Comparison of ENCODE assay signal across 1 cellular context in the genomic region with DNA sequence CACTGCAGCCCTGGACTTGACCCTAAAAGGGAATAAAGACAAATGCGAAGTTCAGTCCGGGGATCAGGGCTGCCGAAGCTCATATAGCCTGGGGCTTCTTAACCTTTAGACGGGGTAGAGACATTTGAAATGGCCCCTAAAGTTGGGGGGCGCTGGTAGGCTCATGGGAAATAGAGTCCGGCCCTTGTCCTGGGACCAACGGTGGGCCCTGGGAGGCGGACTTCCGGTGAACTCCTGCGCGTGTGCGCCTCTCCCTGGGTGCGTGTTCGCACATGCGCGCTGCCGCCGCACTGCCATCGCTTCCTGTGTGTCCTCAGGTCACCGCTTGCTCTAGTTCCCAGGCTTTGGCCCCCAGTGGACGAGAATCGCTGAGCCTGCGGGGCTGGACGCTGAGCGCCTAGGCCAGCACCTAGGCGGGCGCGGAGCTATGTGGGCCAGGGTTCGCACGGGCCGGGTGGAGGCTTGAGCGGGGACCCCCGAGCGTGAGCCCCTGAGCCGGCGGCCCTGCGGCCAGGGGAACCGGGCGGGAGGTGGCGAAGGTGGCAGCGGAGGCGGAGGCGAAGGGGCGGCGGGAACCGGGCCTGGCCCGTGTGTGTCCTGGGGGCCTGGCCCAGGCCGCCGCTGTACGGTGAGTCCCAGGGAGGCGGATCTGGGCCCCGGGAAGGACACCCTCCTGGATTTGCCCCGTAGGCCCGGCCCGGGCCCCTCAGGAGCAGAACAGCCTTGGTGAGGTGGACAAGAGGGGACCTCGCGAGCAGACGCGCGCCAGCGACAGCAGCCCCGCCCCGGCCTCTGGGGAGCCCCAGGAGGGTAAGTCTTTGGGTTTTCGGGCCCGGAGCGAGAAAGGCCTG.
A peak's percentile ranks its signal among the peaks of the same experiment; 100 is the strongest.
TF ChIP-seq lines count a peak whose summit lies in the region.

No MANE protein-coding gene starts in this region.

TF ChIP-seq in HepG2, 621 proteins besides CTCF, POLR2A, EP300 and RAD21 (continued from another document and continues in another):
- TF ChIP-seq ZNF598 (CRISPR knock-in tag; IDR thresholded peaks at IDR 0.05; ENCODE audit: borderline replicate concordance) (no peak), KLF15 (CRISPR knock-in tag; IDR thresholded peaks at IDR 0.05; ENCODE audit: borderline replicate concordance) (0 out of 2 replicates have a peak, but pooled peaks have one; percentile 26), MEIS2 (CRISPR knock-in tag; IDR thresholded peaks at IDR 0.05) (peak; percentile 17; the same call in 1 of the 2 replicates), MED1 (CRISPR knock-in tag; IDR thresholded peaks at IDR 0.05) (peak; percentile 84), ZNF383 (CRISPR knock-in tag; IDR thresholded peaks at IDR 0.05; ENCODE audit: borderline replicate concordance) (no peak), DR1 (CRISPR knock-in tag; IDR thresholded peaks at IDR 0.05) (no peak; the same call in none of the 2 replicates), ZBTB1 (CRISPR knock-in tag; IDR thresholded peaks at IDR 0.05; ENCODE audit: borderline replicate concordance) (no peak), ZNF329 (CRISPR knock-in tag; IDR thresholded peaks at IDR 0.05; ENCODE audit: low read depth) (peak; percentile 76), ZNF629 (CRISPR knock-in tag; conservative IDR thresholded peaks at IDR 0.05) (no peak), ZMYM2 (CRISPR knock-in tag; IDR thresholded peaks at IDR 0.05) (no peak), CC2D1A (CRISPR knock-in tag; IDR thresholded peaks at IDR 0.05) (0 out of 2 replicates have a peak, but pooled peaks have one; percentile 85), ZNF672 (CRISPR knock-in tag; IDR thresholded peaks at IDR 0.05) (no peak), MTF2 (CRISPR knock-in tag; IDR thresholded peaks at IDR 0.05; ENCODE audit: borderline replicate concordance) (no peak), TEAD2 (CRISPR knock-in tag; IDR thresholded peaks at IDR 0.05) (no peak), ZNF772 (CRISPR knock-in tag; IDR thresholded peaks at IDR 0.05) (peak; percentile 72), ZNF883 (CRISPR knock-in tag; IDR thresholded peaks at IDR 0.05; ENCODE audit: not compliant biosample characterization) (peak; percentile 64), ZNF589 (CRISPR knock-in tag; conservative IDR thresholded peaks at IDR 0.05) (peak; percentile 80), POLR2AphosphoS5 (IDR thresholded peaks at IDR 0.05; ENCODE audit: low read depth, low read length) (peak; percentile 90), ZNF839 (CRISPR knock-in tag; IDR thresholded peaks at IDR 0.05; ENCODE audit: borderline replicate concordance) (no peak; the same call in 1 of the 2 replicates), CENPT (CRISPR knock-in tag; IDR thresholded peaks at IDR 0.05; ENCODE audit: low read depth) (no peak; the same call in 1 of the 2 replicates), JUN (CRISPR knock-in tag; IDR thresholded peaks at IDR 0.05) (no peak), TGIF2 (CRISPR knock-in tag; IDR thresholded peaks at IDR 0.05) (no peak), NCOA5 (CRISPR knock-in tag; IDR thresholded peaks at IDR 0.05) (no peak), MYNN (CRISPR knock-in tag; IDR thresholded peaks at IDR 0.05; ENCODE audit: low read depth) (no peak)
- TF ChIP-seq, protein P1, sequence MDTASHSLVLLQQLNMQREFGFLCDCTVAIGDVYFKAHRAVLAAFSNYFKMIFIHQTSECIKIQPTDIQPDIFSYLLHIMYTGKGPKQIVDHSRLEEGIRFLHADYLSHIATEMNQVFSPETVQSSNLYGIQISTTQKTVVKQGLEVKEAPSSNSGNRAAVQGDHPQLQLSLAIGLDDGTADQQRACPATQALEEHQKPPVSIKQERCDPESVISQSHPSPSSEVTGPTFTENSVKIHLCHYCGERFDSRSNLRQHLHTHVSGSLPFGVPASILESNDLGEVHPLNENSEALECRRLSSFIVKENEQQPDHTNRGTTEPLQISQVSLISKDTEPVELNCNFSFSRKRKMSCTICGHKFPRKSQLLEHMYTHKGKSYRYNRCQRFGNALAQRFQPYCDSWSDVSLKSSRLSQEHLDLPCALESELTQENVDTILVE (CRISPR knock-in tag; IDR thresholded peaks at IDR 0.05): no peak
- TF ChIP-seq, protein P2, sequence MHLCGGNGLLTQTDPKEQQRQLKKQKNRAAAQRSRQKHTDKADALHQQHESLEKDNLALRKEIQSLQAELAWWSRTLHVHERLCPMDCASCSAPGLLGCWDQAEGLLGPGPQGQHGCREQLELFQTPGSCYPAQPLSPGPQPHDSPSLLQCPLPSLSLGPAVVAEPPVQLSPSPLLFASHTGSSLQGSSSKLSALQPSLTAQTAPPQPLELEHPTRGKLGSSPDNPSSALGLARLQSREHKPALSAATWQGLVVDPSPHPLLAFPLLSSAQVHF (CRISPR knock-in tag; IDR thresholded peaks at IDR 0.05): peak; percentile 45; the same call in 1 of the 2 replicates
- TF ChIP-seq, protein P3, sequence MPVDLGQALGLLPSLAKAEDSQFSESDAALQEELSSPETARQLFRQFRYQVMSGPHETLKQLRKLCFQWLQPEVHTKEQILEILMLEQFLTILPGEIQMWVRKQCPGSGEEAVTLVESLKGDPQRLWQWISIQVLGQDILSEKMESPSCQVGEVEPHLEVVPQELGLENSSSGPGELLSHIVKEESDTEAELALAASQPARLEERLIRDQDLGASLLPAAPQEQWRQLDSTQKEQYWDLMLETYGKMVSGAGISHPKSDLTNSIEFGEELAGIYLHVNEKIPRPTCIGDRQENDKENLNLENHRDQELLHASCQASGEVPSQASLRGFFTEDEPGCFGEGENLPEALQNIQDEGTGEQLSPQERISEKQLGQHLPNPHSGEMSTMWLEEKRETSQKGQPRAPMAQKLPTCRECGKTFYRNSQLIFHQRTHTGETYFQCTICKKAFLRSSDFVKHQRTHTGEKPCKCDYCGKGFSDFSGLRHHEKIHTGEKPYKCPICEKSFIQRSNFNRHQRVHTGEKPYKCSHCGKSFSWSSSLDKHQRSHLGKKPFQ (CRISPR knock-in tag; IDR thresholded peaks at IDR 0.05; ENCODE audit: insufficient replicate concordance): no peak
- TF ChIP-seq, protein P4, sequence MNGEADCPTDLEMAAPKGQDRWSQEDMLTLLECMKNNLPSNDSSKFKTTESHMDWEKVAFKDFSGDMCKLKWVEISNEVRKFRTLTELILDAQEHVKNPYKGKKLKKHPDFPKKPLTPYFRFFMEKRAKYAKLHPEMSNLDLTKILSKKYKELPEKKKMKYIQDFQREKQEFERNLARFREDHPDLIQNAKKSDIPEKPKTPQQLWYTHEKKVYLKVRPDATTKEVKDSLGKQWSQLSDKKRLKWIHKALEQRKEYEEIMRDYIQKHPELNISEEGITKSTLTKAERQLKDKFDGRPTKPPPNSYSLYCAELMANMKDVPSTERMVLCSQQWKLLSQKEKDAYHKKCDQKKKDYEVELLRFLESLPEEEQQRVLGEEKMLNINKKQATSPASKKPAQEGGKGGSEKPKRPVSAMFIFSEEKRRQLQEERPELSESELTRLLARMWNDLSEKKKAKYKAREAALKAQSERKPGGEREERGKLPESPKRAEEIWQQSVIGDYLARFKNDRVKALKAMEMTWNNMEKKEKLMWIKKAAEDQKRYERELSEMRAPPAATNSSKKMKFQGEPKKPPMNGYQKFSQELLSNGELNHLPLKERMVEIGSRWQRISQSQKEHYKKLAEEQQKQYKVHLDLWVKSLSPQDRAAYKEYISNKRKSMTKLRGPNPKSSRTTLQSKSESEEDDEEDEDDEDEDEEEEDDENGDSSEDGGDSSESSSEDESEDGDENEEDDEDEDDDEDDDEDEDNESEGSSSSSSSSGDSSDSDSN (CRISPR knock-in tag; IDR thresholded peaks at IDR 0.05): peak; percentile 95
- TF ChIP-seq, protein P5, sequence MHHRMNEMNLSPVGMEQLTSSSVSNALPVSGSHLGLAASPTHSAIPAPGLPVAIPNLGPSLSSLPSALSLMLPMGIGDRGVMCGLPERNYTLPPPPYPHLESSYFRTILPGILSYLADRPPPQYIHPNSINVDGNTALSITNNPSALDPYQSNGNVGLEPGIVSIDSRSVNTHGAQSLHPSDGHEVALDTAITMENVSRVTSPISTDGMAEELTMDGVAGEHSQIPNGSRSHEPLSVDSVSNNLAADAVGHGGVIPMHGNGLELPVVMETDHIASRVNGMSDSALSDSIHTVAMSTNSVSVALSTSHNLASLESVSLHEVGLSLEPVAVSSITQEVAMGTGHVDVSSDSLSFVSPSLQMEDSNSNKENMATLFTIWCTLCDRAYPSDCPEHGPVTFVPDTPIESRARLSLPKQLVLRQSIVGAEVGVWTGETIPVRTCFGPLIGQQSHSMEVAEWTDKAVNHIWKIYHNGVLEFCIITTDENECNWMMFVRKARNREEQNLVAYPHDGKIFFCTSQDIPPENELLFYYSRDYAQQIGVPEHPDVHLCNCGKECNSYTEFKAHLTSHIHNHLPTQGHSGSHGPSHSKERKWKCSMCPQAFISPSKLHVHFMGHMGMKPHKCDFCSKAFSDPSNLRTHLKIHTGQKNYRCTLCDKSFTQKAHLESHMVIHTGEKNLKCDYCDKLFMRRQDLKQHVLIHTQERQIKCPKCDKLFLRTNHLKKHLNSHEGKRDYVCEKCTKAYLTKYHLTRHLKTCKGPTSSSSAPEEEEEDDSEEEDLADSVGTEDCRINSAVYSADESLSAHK (CRISPR knock-in tag; IDR thresholded peaks at IDR 0.05; ENCODE audit: borderline replicate concordance): 0 out of 2 replicates have a peak, but pooled peaks have one; percentile 32
- TF ChIP-seq, protein P6, sequence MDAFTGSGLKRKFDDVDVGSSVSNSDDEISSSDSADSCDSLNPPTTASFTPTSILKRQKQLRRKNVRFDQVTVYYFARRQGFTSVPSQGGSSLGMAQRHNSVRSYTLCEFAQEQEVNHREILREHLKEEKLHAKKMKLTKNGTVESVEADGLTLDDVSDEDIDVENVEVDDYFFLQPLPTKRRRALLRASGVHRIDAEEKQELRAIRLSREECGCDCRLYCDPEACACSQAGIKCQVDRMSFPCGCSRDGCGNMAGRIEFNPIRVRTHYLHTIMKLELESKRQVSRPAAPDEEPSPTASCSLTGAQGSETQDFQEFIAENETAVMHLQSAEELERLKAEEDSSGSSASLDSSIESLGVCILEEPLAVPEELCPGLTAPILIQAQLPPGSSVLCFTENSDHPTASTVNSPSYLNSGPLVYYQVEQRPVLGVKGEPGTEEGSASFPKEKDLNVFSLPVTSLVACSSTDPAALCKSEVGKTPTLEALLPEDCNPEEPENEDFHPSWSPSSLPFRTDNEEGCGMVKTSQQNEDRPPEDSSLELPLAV (CRISPR knock-in tag; conservative IDR thresholded peaks at IDR 0.05; ENCODE audit: low read depth): no peak
- TF ChIP-seq, protein P7, sequence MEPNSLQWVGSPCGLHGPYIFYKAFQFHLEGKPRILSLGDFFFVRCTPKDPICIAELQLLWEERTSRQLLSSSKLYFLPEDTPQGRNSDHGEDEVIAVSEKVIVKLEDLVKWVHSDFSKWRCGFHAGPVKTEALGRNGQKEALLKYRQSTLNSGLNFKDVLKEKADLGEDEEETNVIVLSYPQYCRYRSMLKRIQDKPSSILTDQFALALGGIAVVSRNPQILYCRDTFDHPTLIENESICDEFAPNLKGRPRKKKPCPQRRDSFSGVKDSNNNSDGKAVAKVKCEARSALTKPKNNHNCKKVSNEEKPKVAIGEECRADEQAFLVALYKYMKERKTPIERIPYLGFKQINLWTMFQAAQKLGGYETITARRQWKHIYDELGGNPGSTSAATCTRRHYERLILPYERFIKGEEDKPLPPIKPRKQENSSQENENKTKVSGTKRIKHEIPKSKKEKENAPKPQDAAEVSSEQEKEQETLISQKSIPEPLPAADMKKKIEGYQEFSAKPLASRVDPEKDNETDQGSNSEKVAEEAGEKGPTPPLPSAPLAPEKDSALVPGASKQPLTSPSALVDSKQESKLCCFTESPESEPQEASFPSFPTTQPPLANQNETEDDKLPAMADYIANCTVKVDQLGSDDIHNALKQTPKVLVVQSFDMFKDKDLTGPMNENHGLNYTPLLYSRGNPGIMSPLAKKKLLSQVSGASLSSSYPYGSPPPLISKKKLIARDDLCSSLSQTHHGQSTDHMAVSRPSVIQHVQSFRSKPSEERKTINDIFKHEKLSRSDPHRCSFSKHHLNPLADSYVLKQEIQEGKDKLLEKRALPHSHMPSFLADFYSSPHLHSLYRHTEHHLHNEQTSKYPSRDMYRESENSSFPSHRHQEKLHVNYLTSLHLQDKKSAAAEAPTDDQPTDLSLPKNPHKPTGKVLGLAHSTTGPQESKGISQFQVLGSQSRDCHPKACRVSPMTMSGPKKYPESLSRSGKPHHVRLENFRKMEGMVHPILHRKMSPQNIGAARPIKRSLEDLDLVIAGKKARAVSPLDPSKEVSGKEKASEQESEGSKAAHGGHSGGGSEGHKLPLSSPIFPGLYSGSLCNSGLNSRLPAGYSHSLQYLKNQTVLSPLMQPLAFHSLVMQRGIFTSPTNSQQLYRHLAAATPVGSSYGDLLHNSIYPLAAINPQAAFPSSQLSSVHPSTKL (CRISPR knock-in tag; IDR thresholded peaks at IDR 0.05): peak; percentile 44; the same call in 1 of the 2 replicates
- TF ChIP-seq, protein P8, sequence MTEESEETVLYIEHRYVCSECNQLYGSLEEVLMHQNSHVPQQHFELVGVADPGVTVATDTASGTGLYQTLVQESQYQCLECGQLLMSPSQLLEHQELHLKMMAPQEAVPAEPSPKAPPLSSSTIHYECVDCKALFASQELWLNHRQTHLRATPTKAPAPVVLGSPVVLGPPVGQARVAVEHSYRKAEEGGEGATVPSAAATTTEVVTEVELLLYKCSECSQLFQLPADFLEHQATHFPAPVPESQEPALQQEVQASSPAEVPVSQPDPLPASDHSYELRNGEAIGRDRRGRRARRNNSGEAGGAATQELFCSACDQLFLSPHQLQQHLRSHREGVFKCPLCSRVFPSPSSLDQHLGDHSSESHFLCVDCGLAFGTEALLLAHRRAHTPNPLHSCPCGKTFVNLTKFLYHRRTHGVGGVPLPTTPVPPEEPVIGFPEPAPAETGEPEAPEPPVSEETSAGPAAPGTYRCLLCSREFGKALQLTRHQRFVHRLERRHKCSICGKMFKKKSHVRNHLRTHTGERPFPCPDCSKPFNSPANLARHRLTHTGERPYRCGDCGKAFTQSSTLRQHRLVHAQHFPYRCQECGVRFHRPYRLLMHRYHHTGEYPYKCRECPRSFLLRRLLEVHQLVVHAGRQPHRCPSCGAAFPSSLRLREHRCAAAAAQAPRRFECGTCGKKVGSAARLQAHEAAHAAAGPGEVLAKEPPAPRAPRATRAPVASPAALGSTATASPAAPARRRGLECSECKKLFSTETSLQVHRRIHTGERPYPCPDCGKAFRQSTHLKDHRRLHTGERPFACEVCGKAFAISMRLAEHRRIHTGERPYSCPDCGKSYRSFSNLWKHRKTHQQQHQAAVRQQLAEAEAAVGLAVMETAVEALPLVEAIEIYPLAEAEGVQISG (CRISPR knock-in tag; IDR thresholded peaks at IDR 0.05): peak; percentile 86
- TF ChIP-seq, protein P9, sequence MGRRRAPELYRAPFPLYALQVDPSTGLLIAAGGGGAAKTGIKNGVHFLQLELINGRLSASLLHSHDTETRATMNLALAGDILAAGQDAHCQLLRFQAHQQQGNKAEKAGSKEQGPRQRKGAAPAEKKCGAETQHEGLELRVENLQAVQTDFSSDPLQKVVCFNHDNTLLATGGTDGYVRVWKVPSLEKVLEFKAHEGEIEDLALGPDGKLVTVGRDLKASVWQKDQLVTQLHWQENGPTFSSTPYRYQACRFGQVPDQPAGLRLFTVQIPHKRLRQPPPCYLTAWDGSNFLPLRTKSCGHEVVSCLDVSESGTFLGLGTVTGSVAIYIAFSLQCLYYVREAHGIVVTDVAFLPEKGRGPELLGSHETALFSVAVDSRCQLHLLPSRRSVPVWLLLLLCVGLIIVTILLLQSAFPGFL (CRISPR knock-in tag; IDR thresholded peaks at IDR 0.05): no peak
- TF ChIP-seq, protein P10, sequence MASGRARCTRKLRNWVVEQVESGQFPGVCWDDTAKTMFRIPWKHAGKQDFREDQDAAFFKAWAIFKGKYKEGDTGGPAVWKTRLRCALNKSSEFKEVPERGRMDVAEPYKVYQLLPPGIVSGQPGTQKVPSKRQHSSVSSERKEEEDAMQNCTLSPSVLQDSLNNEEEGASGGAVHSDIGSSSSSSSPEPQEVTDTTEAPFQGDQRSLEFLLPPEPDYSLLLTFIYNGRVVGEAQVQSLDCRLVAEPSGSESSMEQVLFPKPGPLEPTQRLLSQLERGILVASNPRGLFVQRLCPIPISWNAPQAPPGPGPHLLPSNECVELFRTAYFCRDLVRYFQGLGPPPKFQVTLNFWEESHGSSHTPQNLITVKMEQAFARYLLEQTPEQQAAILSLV (CRISPR knock-in tag; IDR thresholded peaks at IDR 0.05; ENCODE audit: borderline replicate concordance): no peak
